ENCODE assay signal across 21 cellular contexts in genomic region chrX:14672611-14673172, GRCh38.
DNase-seq lines count a peak whose midpoint lies in the region; ATAC-seq, FAIRE-seq and TF ChIP-seq lines count a peak whose summit lies in the region.
"Had no signal": no experiment of that assay in that cellular context is flagged by ENCODE, and none has a peak within 500 bp of the region (broad histone marks: within the 10 kb centered on the region; RNA-seq: fewer than 3 reads in every experiment).

No MANE protein-coding gene starts in this region.

- no peaks in the 10 kb centered on the region for H3K27me3 ChIP-seq in mesendoderm (ENCODE audit: insufficient read depth, low read length, poor library complexity)
- H3K27me3 ChIP-seq in tibial nerve, result no peaks in the 10 kb centered on the region
- H3K27me3 ChIP-seq in sigmoid colon, result no peaks in the 10 kb centered on the region
- H3K27me3 ChIP-seq: SJCRH30 had no signal

- no peak overlapping the region for H3K18ac ChIP-seq in mesendoderm (ENCODE audit: low read length)

- no peak overlapping the region for H2BK120ac ChIP-seq in mesendoderm (ENCODE audit: low read depth, low read length)

- no peak overlapping the region for H3K9ac ChIP-seq in mesendoderm (ENCODE audit: low read length)
- H3K9ac ChIP-seq: BLaER1 treated with 17β-estradiol and CSF1 and Interleukin-3, amounts not matched to agents 10 nM and 100 nM; KMS-11 had no signal

- no peak overlapping the region for H4K5ac ChIP-seq in mesendoderm (ENCODE audit: low read length)

- H3K36me3 ChIP-seq in mesendoderm (ENCODE audit: control insufficient read depth, insufficient read depth, low read length) (no peaks in the 10 kb centered on the region), tibial nerve (no peaks in the 10 kb centered on the region), sigmoid colon (no peaks in the 10 kb centered on the region)
- H3K36me3 ChIP-seq: BLaER1 treated with 17β-estradiol and CSF1 and Interleukin-3, amounts not matched to agents 10 nM and 100 nM; SJCRH30 had no signal

- H3K27ac ChIP-seq in mesendoderm (ENCODE audit: low read depth, low read length) (no peak overlapping the region), tibial nerve (no peak overlapping the region), sigmoid colon (no peak overlapping the region)
- H3K27ac ChIP-seq: BLaER1 treated with 17β-estradiol and CSF1 and Interleukin-3, amounts not matched to agents 10 nM and 100 nM; KMS-11; SJCRH30 had no signal

- intact Hi-C loops in sigmoid colon (cut with DNase I), result no loop called here

- TF ChIP-seq CTCF in tibial nerve (IDR thresholded peaks at IDR 0.05), result no peak
- no peak for TF ChIP-seq CTCF in sigmoid colon (IDR thresholded peaks at IDR 0.05)

- TF ChIP-seq EP300 in tibial nerve (IDR thresholded peaks at IDR 0.05), result no peak
- TF ChIP-seq EP300 in sigmoid colon (IDR thresholded peaks at IDR 0.05), result no peak

- H3K4me1 ChIP-seq in mesendoderm (ENCODE audit: control insufficient read depth, low read depth, low read length), result no peaks in the 10 kb centered on the region
- no peaks in the 10 kb centered on the region for H3K4me1 ChIP-seq in tibial nerve
- H3K4me1 ChIP-seq in sigmoid colon, result peaks cover 0 to 11% (median 2%) of the 10 kb centered on the region in 4 donors
- H3K4me1 ChIP-seq: SJCRH30 had no signal

- ATAC-seq in HG02840 (IDR thresholded peaks at IDR 0.05; ENCODE audit: low FRiP score, unreplicated experiment), result no peak
- ATAC-seq: Right ventricle myocardium inferior had no signal

- in situ Hi-C loops in ACHN (cut with HindIII; ENCODE audit: low pct_ligation_motif_present, low pct_unique_long_range_greater_than_20kb, low sequenced_read_pairs), result no loop called here

- no peak overlapping the region for H2BK15ac ChIP-seq in mesendoderm (replicated peaks; ENCODE audit: low read depth)

- H3K4me2 ChIP-seq in mesendoderm (ENCODE audit: low read length), result no peak overlapping the region
- H3K4me2 ChIP-seq: BLaER1 treated with 17β-estradiol and CSF1 and Interleukin-3, amounts not matched to agents 10 nM and 100 nM; KMS-11 had no signal

- H3K23ac ChIP-seq in mesendoderm (ENCODE audit: low read length), result no peak overlapping the region

- H2AK5ac ChIP-seq in mesendoderm (ENCODE audit: low read length), result no peak overlapping the region

- peak; percentile 94 for FAIRE-seq in RCC 7860 (lab: Jason Lieb, UNC)
- FAIRE-seq: G401.6 had no signal

- no peak overlapping the region for H2BK5ac ChIP-seq in mesendoderm (ENCODE audit: low read length)

- TF ChIP-seq POLR2A in tibial nerve (IDR thresholded peaks at IDR 0.05), result no peak
- no peak for TF ChIP-seq POLR2A in sigmoid colon (IDR thresholded peaks at IDR 0.05)

- no peak overlapping the region for H4K8ac ChIP-seq in mesendoderm (ENCODE audit: low read depth, low read length)

- H3K79me2 ChIP-seq in mesendoderm (ENCODE audit: control insufficient read depth, insufficient read depth, low read length), result no peaks in the 10 kb centered on the region

- H3K9me3 ChIP-seq in tibial nerve, result no peaks in the 10 kb centered on the region
- H3K9me3 ChIP-seq in sigmoid colon, result no peaks in the 10 kb centered on the region
- H3K9me3 ChIP-seq: SJCRH30 had no signal

- H3K4me3 ChIP-seq in mesendoderm (ENCODE audit: low read length), result no peak overlapping the region
- H3K4me3 ChIP-seq in tibial nerve, result no peak overlapping the region
- no peak overlapping the region for H3K4me3 ChIP-seq in sigmoid colon
- H3K4me3 ChIP-seq: BLaER1 treated with 17β-estradiol and CSF1 and Interleukin-3, amounts not matched to agents 10 nM and 100 nM; SJCRH30 had no signal

- H3K56ac ChIP-seq in mesendoderm (ENCODE audit: low read length), result no peak overlapping the region

- peak; percentile 58 for DNase-seq in ACHN
- DNase-seq in HK-2 (ENCODE audit: unreplicated experiment), result peak; percentile 25
- DNase-seq in RCC 7860 (ENCODE audit: low spot score), result peak; percentile 15
- DNase-seq in mesendoderm, result peak; percentile 1
- DNase-seq in tibial nerve (ENCODE audit: low spot score in 2 of 2), result no peak
- DNase-seq in sigmoid colon, result no peak
- no peak for DNase-seq in T1000 (lab: John Stamatoyannopoulos, UW)
- DNase-seq: AML-193; CD4-positive, alpha-beta T cell; NCI-H1048; NCI-H1417; NCI-H1694; NCI-H2081; NCI-H510A; OCI-M1; SJCRH30 had no signal

- no peak overlapping the region for H3K4ac ChIP-seq in mesendoderm (ENCODE audit: low read depth, low read length)

- no CpG with 5 or more reads among the region's 5 CpGs for WGBS in mesendoderm (ENCODE audit: extremely low coverage, insufficient coverage, low lambda C conversion rate)
- 75 to 93% methylated on average over 3 to 5 of the region's 5 CpGs for WGBS in tibial nerve, 2 donors
- 89 to 93% methylated on average over 5 of the region's 5 CpGs for WGBS in sigmoid colon, 2 donors

- no peaks in the 10 kb centered on the region for H3K79me1 ChIP-seq in mesendoderm (ENCODE audit: low read length)

Comparison
In these comparisons a context has a peak if more than half of its experiments do, and no peak if none do; other contexts are left out.
1. DNase-seq: peak in ACHN (single experiment), HK-2 (single experiment), RCC 7860 (single experiment) and mesendoderm (single experiment); none in tibial nerve (0 of 2), sigmoid colon (single experiment) and T1000 (single experiment).